Comparison of ENCODE assay signal across 1 cellular context in genomic region chr9:35658144-35658893, GRCh38.
TF ChIP-seq lines count a peak whose summit lies in the region.

Gene CCDC107, plus strand, starts transcription at chr9:35658292. Its CDS starts 88 bp downstream, at chr9:35658380.

TF ChIP-seq in HepG2, 621 proteins besides CTCF, POLR2A, EP300 and RAD21 (continued from another document and continues in another):
- TF ChIP-seq ZBTB2 (CRISPR knock-in tag; IDR thresholded peaks at IDR 0.05; ENCODE audit: low read depth) (no peak), FOXO1 (CRISPR knock-in tag; IDR thresholded peaks at IDR 0.05) (no peak), MYC (CRISPR knock-in tag; IDR thresholded peaks at IDR 0.05; ENCODE audit: borderline replicate concordance) (peak; percentile 56), ZNF883 (CRISPR knock-in tag; IDR thresholded peaks at IDR 0.05; ENCODE audit: not compliant biosample characterization) (no peak), ZNF687 (CRISPR knock-in tag; IDR thresholded peaks at IDR 0.05) (peak; percentile 8; the same call in 1 of the 2 replicates), ZNF484 (CRISPR knock-in tag; IDR thresholded peaks at IDR 0.05; ENCODE audit: borderline replicate concordance, low read depth) (peak; percentile 87; the same call in 1 of the 2 replicates), SRSF4 (IDR thresholded peaks at IDR 0.05; ENCODE audit: low read depth, low read length, poor library complexity, severe bottlenecking) (peak; percentile 46), ZNF672 (CRISPR knock-in tag; IDR thresholded peaks at IDR 0.05) (0 out of 2 replicates have a peak, but pooled peaks have one; percentile 16), ZNF75D (CRISPR knock-in tag; IDR thresholded peaks at IDR 0.05; ENCODE audit: borderline replicate concordance) (0 out of 2 replicates have a peak, but pooled peaks have one; percentile 72), SALL2 (CRISPR knock-in tag; IDR thresholded peaks at IDR 0.05) (no peak), SIN3B (IDR thresholded peaks at IDR 0.05; ENCODE audit: low read length) (no peak), DR1 (CRISPR knock-in tag; IDR thresholded peaks at IDR 0.05) (peak; percentile 43; the same call in 1 of the 2 replicates), ZNF703 (CRISPR knock-in tag; IDR thresholded peaks at IDR 0.05; ENCODE audit: borderline replicate concordance) (0 out of 2 replicates have a peak, but pooled peaks have one; percentile 28), ZNF407 (CRISPR knock-in tag; IDR thresholded peaks at IDR 0.05; ENCODE audit: not compliant biosample characterization) (no peak), ZNF816 (CRISPR knock-in tag; IDR thresholded peaks at IDR 0.05; ENCODE audit: borderline replicate concordance) (0 out of 2 replicates have a peak, but pooled peaks have one; percentile 85), ZNF879 (CRISPR knock-in tag; IDR thresholded peaks at IDR 0.05) (no peak; the same call in 1 of the 2 replicates), FOSL2 (CRISPR knock-in tag; IDR thresholded peaks at IDR 0.05) (peak; percentile 27; the same call in 1 of the 2 replicates), SCMH1 (CRISPR knock-in tag; IDR thresholded peaks at IDR 0.05; ENCODE audit: borderline replicate concordance) (no peak), NR3C1 (CRISPR knock-in tag; IDR thresholded peaks at IDR 0.05) (no peak), NFATC3 (CRISPR knock-in tag; IDR thresholded peaks at IDR 0.05) (no peak), FLYWCH1 (CRISPR knock-in tag; IDR thresholded peaks at IDR 0.05) (no peak), ZNF768 (CRISPR knock-in tag; IDR thresholded peaks at IDR 0.05) (peak; percentile 73), ZBTB3 (CRISPR knock-in tag; IDR thresholded peaks at IDR 0.05; ENCODE audit: borderline replicate concordance, low read depth) (no peak; the same call in 1 of the 2 replicates), MLX (CRISPR knock-in tag; IDR thresholded peaks at IDR 0.05) (no peak; the same call in 1 of the 2 replicates), PTBP1 (IDR thresholded peaks at IDR 0.05; ENCODE audit: low read depth, low read length, poor library complexity, severe bottlenecking) (peak; percentile 46), RXRA (CRISPR knock-in tag; IDR thresholded peaks at IDR 0.05) (peak; percentile 71; the same call in 1 of the 2 replicates), KDM4B (CRISPR knock-in tag; IDR thresholded peaks at IDR 0.05) (peak; percentile 73; the same call in 1 of the 2 replicates), ZBTB40 (IDR thresholded peaks at IDR 0.05) (no peak), ZBTB40 (CRISPR knock-in tag; IDR thresholded peaks at IDR 0.05) (peak; percentile 46; the same call in 1 of the 2 replicates), CREB1 (IDR thresholded peaks at IDR 0.05) (no peak), CREB1 (CRISPR knock-in tag; IDR thresholded peaks at IDR 0.05) (no peak)
